8 cellular contexts compared by ENCODE assay signal in genomic region chr17:76726766-76727718, GRCh38. TPM values are rescaled to one million over a fixed set of nuclear protein-coding genes. Genes with fewer than 3 reads are reported as not detected.
DNase-seq lines count a peak whose midpoint lies in the region; ATAC-seq, FAIRE-seq and TF ChIP-seq lines count a peak whose summit lies in the region.

Gene METTL23 (plus strand): TSS chr17:76726839. CDS start chr17:76729711, 2,872 bp downstream.

- intact Hi-C loops in Right ventricle myocardium inferior (cut with DNase I) (loop anchor here (1.0 kb wide), 1 partner anchor 10 kb away; the partner anchor contains the start of gene SRSF2), posterior cingulate gyrus (cut with DNase I) (loop anchor here (1.0 to 5.0 kb wide), 2 partner anchors 10 to 55 kb away; partner anchors contain the start of gene SRSF2), vagina (cut with DNase I) (no loop called here)

- TF ChIP-seq POLR2A in vagina (IDR thresholded peaks at IDR 0.05): peak in 1 of 2 donors; percentile 34

- H3K36me3 ChIP-seq in SJCRH30 (peaks cover 38% of the 10 kb centered on the region), vagina (peaks cover 0 to 46% of the 10 kb centered on the region in 2 donors)

- peaks cover 51% of the 10 kb centered on the region for H3K4me1 Mint-ChIP-seq in activated naive CD4-positive, alpha-beta T cell treated with anti-CD3 and anti-CD28 coated beads, Interleukin-2, amount 50 U/mL, for 24 hours

- peaks cover 17% of the 10 kb centered on the region for H3K36me3 Mint-ChIP-seq in activated naive CD4-positive, alpha-beta T cell treated with anti-CD3 and anti-CD28 coated beads, Interleukin-2, amount 50 U/mL, for 24 hours

- H3K4me3 ChIP-seq in SJCRH30: peak within 1 kb of the TSS; percentile 97
- H3K4me3 ChIP-seq in vagina: peak within 1 kb of the TSS; percentile 80 to 95

- peak; percentile 39 for ATAC-seq in GM21367 (IDR thresholded peaks at IDR 0.05; ENCODE audit: unreplicated experiment)
- ATAC-seq in Right ventricle myocardium inferior: peak; percentile 63

- H3K4me1 ChIP-seq in SJCRH30: no peaks in the 10 kb centered on the region
- peaks cover 67% of the 10 kb centered on the region for H3K4me1 ChIP-seq in vagina

- DNase-seq in DMS53 treated with DMSO at 0.1 percent for 48 hours (lab: John Stamatoyannopoulos, UW; ENCODE audit: unreplicated experiment) (peak; percentile 49), HTR-8/SVneo (ENCODE audit: insufficient read length, low spot score) (peak; percentile 84), SJCRH30 (peak; percentile 85 to 88), Right ventricle myocardium inferior (ENCODE audit: missing footprints) (peak; percentile 89), posterior cingulate gyrus (peak in 8 of 10 donors; percentile 47 to 88 (median 66)), vagina (ENCODE audit: extremely low spot score in 2 of 2) (no peak)

- FAIRE-seq in HTR-8/SVneo (lab: Jason Lieb, UNC): no peak

- H3K27me3 Mint-ChIP-seq in activated naive CD4-positive, alpha-beta T cell treated with anti-CD3 and anti-CD28 coated beads, Interleukin-2, amount 50 U/mL, for 24 hours: no peaks in the 10 kb centered on the region

- H3K27ac ChIP-seq in SJCRH30 (peak within 1 kb of the TSS; percentile 85), vagina (peak within 1 kb of the TSS; percentile 99)

- no peaks in the 10 kb centered on the region for H3K9me3 ChIP-seq in SJCRH30 (replicated peaks)
- H3K9me3 ChIP-seq in vagina: no peaks in the 10 kb centered on the region

- H3K27me3 ChIP-seq in SJCRH30: no peaks in the 10 kb centered on the region
- no peaks in the 10 kb centered on the region for H3K27me3 ChIP-seq in vagina

- peak within 1 kb of the TSS; percentile 97 for H3K27ac Mint-ChIP-seq in activated naive CD4-positive, alpha-beta T cell treated with anti-CD3 and anti-CD28 coated beads, Interleukin-2, amount 50 U/mL, for 24 hours

- H3K4me3 Mint-ChIP-seq in activated naive CD4-positive, alpha-beta T cell treated with anti-CD3 and anti-CD28 coated beads, Interleukin-2, amount 50 U/mL, for 24 hours: peak within 1 kb of the TSS; percentile 99

- TF ChIP-seq CTCF in vagina (IDR thresholded peaks at IDR 0.05): peak; percentile 55 to 83 (median 67)

- H3K9me3 Mint-ChIP-seq in activated naive CD4-positive, alpha-beta T cell treated with anti-CD3 and anti-CD28 coated beads, Interleukin-2, amount 50 U/mL, for 24 hours: no peaks in the 10 kb centered on the region

RNA-seq across cellular contexts. Expression of gene METTL23, which starts in this region (rescaled TPM):
- 33.3 and 39.5 TPM in 2 replicates for total RNA-seq in SJCRH30 (2014; rRNA removed; shearing (Covaris generic))
- total RNA-seq in Right ventricle myocardium inferior: 17.3 TPM
- 20.9 TPM for total RNA-seq in vagina

Comparison
In these comparisons a context has a peak if more than half of its experiments do, and no peak if none do; other contexts are left out.
1. DNase-seq: peak in DMS53 treated with DMSO at 0.1 percent for 48 hours (single experiment), HTR-8/SVneo (single experiment), SJCRH30 (2 of 2), Right ventricle myocardium inferior (single experiment) and posterior cingulate gyrus (8 of 10); none in vagina (0 of 2).